Comparison of ENCODE assay signal across 29 cellular contexts in the genomic region with DNA sequence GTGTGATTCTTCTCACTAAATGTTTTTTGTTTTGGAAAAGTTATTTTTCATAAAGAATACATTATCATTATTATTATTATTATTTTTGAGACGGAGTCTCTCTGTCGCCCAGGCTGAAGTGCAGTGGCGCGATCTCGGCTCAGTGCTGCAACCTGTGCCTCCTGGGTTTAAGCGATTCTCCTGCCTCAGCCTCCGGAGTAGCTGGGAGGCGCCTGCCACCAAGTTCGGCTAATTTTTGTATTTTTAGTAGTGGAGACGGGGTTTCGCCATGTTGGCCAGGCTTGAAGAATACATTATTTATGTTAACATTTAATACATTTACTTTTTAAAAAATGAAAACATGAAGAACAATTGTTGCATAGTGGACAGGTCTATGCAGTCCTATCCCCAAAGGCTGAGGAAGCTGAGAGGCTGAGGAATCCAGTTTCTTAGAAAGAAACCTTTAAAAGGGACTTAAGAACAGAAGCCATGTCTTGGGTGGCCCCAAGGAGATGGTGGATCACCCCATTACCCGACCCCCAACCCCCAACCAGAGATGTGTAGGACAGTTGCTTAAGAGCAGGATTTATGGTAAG. TPM values are rescaled to one million over a fixed set of nuclear protein-coding genes. Genes with fewer than 3 reads are reported as not detected.
DNase-seq lines count a peak whose midpoint lies in the region; ATAC-seq, FAIRE-seq and TF ChIP-seq lines count a peak whose summit lies in the region.
"Had no signal": no experiment of that assay in that cellular context is flagged by ENCODE, and none has a peak within 500 bp of the region (broad histone marks: within the 10 kb centered on the region; RNA-seq: fewer than 3 reads in every experiment).

No MANE protein-coding gene starts in this region.

- RAD21 ChIA-PET in GM12878 (lab: Charles Lee; ENCODE audit: unreplicated experiment): interaction anchor here (1.0 to 3.3 kb wide), 2 partner anchors 22 to 89 kb away, joined by 3 to 18 read pairs; no protein-coding TSS in a partner anchor

- POLR2A ChIA-PET in GM12878 (lab: Charles Lee): no interaction called here
- POLR2A ChIA-PET in activated CD4-positive, alpha-beta T cell treated with anti-CD3 and anti-CD28 coated beads, Interleukin-2, amount 10 ng/mL, durations not matched to agents 7 days and 5 days (lab: Charles Lee): no interaction called here

- DNase-seq in DND-41: no peak
- DNase-seq in Karpas-422: no peak
- no peak for DNase-seq in GM12878 (ENCODE audit: low read depth, low spot score)
- DNase-seq in nephron progenitor cell: no peak
- DNase-seq in stimulated activated naive CD4-positive, alpha-beta T cell (lab: John Stamatoyannopoulos, UW): no peak
- DNase-seq in NOMO-1 (lab: John Stamatoyannopoulos, UW; ENCODE audit: unreplicated experiment in 2 of 2): no peak
- DNase-seq in stomach: no peak
- DNase-seq in activated CD4-positive, alpha-beta T cell treated with anti-CD3 and anti-CD28 coated beads, Interleukin-2, amount 10 ng/mL, durations not matched to agents 7 days and 5 days: no peak
- DNase-seq: activated naive CD4-positive, alpha-beta T cell treated with anti-CD3 and anti-CD28 coated beads, Interleukin-2, amount 50 U/mL, for 16 hours; anterior cingulate cortex; COR-L47; DMS53; mesendoderm; NCI-H1092; NCI-H1694 treated with DMSO at 0.1 percent for 48 hours; NCI-H2171; stimulated activated naive B cell treated with anti-CD40 and anti-IgM and Interleukin-4, amounts not matched to agents 10 μg/mL and 1 μg/mL and 100 μg/mL, for 72 hours; SW 1271; T-helper 9 cell; testis had no signal

- H3K9me2 ChIP-seq in Karpas-422 (replicated peaks; ENCODE audit: insufficient read depth, low read length): no peaks in the 10 kb centered on the region

- H3K4me3 ChIP-seq in DND-41 (ENCODE audit: low read depth in 1 of 2, low read length in 2 of 2) (no peak overlapping the region), Karpas-422 (ENCODE audit: low read length) (peak overlapping the region; percentile 92), GM12878 (no peak overlapping the region), stomach (no peak overlapping the region)
- H3K4me3 ChIP-seq: BLaER1 had no signal

- over 99% methylated on average over 11 of the region's 12 CpGs for WGBS in GM12878 (ENCODE audit: insufficient coverage, insufficient replicate concordance, low lambda C conversion rate, missing lambda C conversion rate)
- 95 to 99% (median 97%) methylated on average over 12 of the region's 12 CpGs for WGBS in stomach, 5 donors

- no peak for FAIRE-seq in GM12878 (lab: Jason Lieb, UNC)
- FAIRE-seq: colon, RCC 7860 had no signal

- SMC1A ChIA-PET in GM12878 (lab: Charles Lee; ENCODE audit: uncharacterized antibody, unreplicated experiment): interaction anchor here (1.0 to 2.0 kb wide), 2 partner anchors 8 to 12 kb away, joined by 4 to 7 read pairs; no protein-coding TSS in a partner anchor

- H3K36me3 ChIP-seq in DND-41 (ENCODE audit: insufficient read depth, low read length) (no peaks in the 10 kb centered on the region), Karpas-422 (ENCODE audit: insufficient read depth, low read length) (peaks cover 57% of the 10 kb centered on the region), GM12878 (ENCODE audit: control insufficient read depth in 2 of 2, insufficient read depth in 2 of 2, low read length in 1 of 2) (no peaks in the 10 kb centered on the region), stomach (no peaks in the 10 kb centered on the region)
- H3K36me3 ChIP-seq: BLaER1, cardiac muscle cell had no signal

- TF ChIP-seq RAD21 in GM12878 (IDR thresholded peaks at IDR 0.05; ENCODE audit: insufficient read depth, low read depth, low read length): no peak

- in situ Hi-C loops in GM12878 (cut with MboI): no loop called here

- peaks cover 42% of the 10 kb centered on the region for H3K4me1 Mint-ChIP-seq in nephron progenitor cell
- H3K4me1 Mint-ChIP-seq in activated CD4-positive, alpha-beta T cell treated with anti-CD3 and anti-CD28 coated beads, Interleukin-2, amount 10 ng/mL, durations not matched to agents 7 days and 5 days: peaks cover 18% of the 10 kb centered on the region

- TF ChIP-seq POLR2A in GM12878 (IDR thresholded peaks at IDR 0.05; ENCODE audit: low read depth, low read length) (no peak), stomach (IDR thresholded peaks at IDR 0.05) (no peak)

- CTCF ChIA-PET in GM12878 (lab: Yijun Ruan, JAX): interaction anchor here (3.7 kb wide), 1 partner anchor 22 kb away, joined by 24 read pairs; no protein-coding TSS in a partner anchor
- CTCF ChIA-PET in activated CD4-positive, alpha-beta T cell treated with anti-CD3 and anti-CD28 coated beads, Interleukin-2, amount 10 ng/mL, durations not matched to agents 7 days and 5 days (lab: Charles Lee): no interaction called here

- H3K4me3 Mint-ChIP-seq in nephron progenitor cell: peak overlapping the region; percentile 87
- no peak overlapping the region for H3K4me3 Mint-ChIP-seq in activated CD4-positive, alpha-beta T cell treated with anti-CD3 and anti-CD28 coated beads, Interleukin-2, amount 10 ng/mL, durations not matched to agents 7 days and 5 days

- H3K79me2 ChIP-seq in DND-41 (ENCODE audit: insufficient read depth, low read length): peaks cover 11% of the 10 kb centered on the region; the same call in 1 of the 2 replicates
- H3K79me2 ChIP-seq in Karpas-422 (ENCODE audit: low read length): peaks cover 68% of the 10 kb centered on the region
- peaks cover 12% of the 10 kb centered on the region for H3K79me2 ChIP-seq in GM12878 (ENCODE audit: control insufficient read depth, insufficient read depth, low read length)

- no peak overlapping the region for H3K27ac Mint-ChIP-seq in nephron progenitor cell
- H3K27ac Mint-ChIP-seq in activated CD4-positive, alpha-beta T cell treated with anti-CD3 and anti-CD28 coated beads, Interleukin-2, amount 10 ng/mL, durations not matched to agents 7 days and 5 days: no peak overlapping the region
- H3K27ac Mint-ChIP-seq: activated T-helper 17 cell treated with anti-CD3 and anti-CD28 coated beads, Interleukin-2, amount 50 U/mL, for 72 hours had no signal

- H3K9me3 Mint-ChIP-seq in nephron progenitor cell: peaks cover 3% of the 10 kb centered on the region
- H3K9me3 Mint-ChIP-seq in activated CD4-positive, alpha-beta T cell treated with anti-CD3 and anti-CD28 coated beads, Interleukin-2, amount 10 ng/mL, durations not matched to agents 7 days and 5 days: no peaks in the 10 kb centered on the region
- H3K9me3 Mint-ChIP-seq: activated T-helper 17 cell treated with anti-CD3 and anti-CD28 coated beads, Interleukin-2, amount 50 U/mL, for 72 hours; stimulated activated naive B cell treated with anti-CD40 and anti-IgM and Interleukin-4, amounts not matched to agents 10 μg/mL and 1 μg/mL and 100 μg/mL, for 72 hours had no signal

- H4K20me1 ChIP-seq in DND-41 (ENCODE audit: insufficient read depth, low read length) (no peaks in the 10 kb centered on the region; the same call in 1 of the 2 replicates), Karpas-422 (ENCODE audit: insufficient read depth, low read depth, low read length) (peaks cover 19% of the 10 kb centered on the region), GM12878 (ENCODE audit: control insufficient read depth, insufficient read depth) (no peaks in the 10 kb centered on the region)
- H4K20me1 ChIP-seq: BLaER1 had no signal

- H3K27ac ChIP-seq in DND-41 (ENCODE audit: low read length): no peak overlapping the region
- peak overlapping the region; percentile 85 for H3K27ac ChIP-seq in Karpas-422 (ENCODE audit: low read length)
- H3K27ac ChIP-seq in GM12878 (ENCODE audit: control insufficient read depth, insufficient read depth): no peak overlapping the region
- no peak overlapping the region for H3K27ac ChIP-seq in stomach
- H3K27ac ChIP-seq: BLaER1, cardiac muscle cell had no signal

- H3K9me3 ChIP-seq in DND-41 (ENCODE audit: insufficient read depth, low read length, severe bottlenecking) (no peaks in the 10 kb centered on the region), Karpas-422 (ENCODE audit: low read length) (no peaks in the 10 kb centered on the region), GM12878 (replicated peaks; ENCODE audit: control insufficient read depth, insufficient read depth, low read length) (no peaks in the 10 kb centered on the region), stomach (no peaks in the 10 kb centered on the region)
- H3K9me3 ChIP-seq: BLaER1, testis had no signal

- no TSS peak for BruUV-seq in GM12878 (replicated peaks; lab: Mats Ljungman, UMichigan)

- H2AFZ ChIP-seq in DND-41 (ENCODE audit: low read depth, low read length): no peak overlapping the region
- H2AFZ ChIP-seq in Karpas-422 (ENCODE audit: low read length): no peak overlapping the region
- no peak overlapping the region for H2AFZ ChIP-seq in GM12878 (ENCODE audit: control insufficient read depth, low read depth, low read length)

- H3K9ac ChIP-seq in DND-41 (ENCODE audit: low read depth, low read length) (no peak overlapping the region), Karpas-422 (ENCODE audit: low read length) (peak overlapping the region; percentile 91), GM12878 (ENCODE audit: control insufficient read depth, insufficient read depth, low read length) (no peak overlapping the region)
- H3K9ac ChIP-seq: BLaER1 had no signal

- TF ChIP-seq CTCF in DND-41 (IDR thresholded peaks at IDR 0.05; ENCODE audit: borderline replicate concordance, extremely low read depth, low read length, poor library complexity, severe bottlenecking) (no peak), GM12878 (IDR thresholded peaks at IDR 0.05 in 2 of 3, conservative IDR thresholded peaks at IDR 0.05 in 1 of 3; ENCODE audit: control insufficient read depth in 2 of 3, extremely low read depth in 1 of 3, insufficient read depth in 1 of 3, low read depth in 3 of 3, low read length in 3 of 3) (no peak), nephron progenitor cell (IDR thresholded peaks at IDR 0.05) (no peak), stomach (IDR thresholded peaks at IDR 0.05) (no peak)

- H3K27me3 Mint-ChIP-seq in nephron progenitor cell (ENCODE audit: low read depth, poor library complexity): peaks cover 35% of the 10 kb centered on the region
- peaks cover 19% of the 10 kb centered on the region for H3K27me3 Mint-ChIP-seq in activated CD4-positive, alpha-beta T cell treated with anti-CD3 and anti-CD28 coated beads, Interleukin-2, amount 10 ng/mL, durations not matched to agents 7 days and 5 days

- H3K4me2 ChIP-seq in DND-41 (ENCODE audit: insufficient read depth, low read length): peak overlapping the region; percentile 97; the same call in 1 of the 2 replicates
- peak overlapping the region; percentile 95 for H3K4me2 ChIP-seq in Karpas-422 (ENCODE audit: low read depth, low read length, poor library complexity, severe bottlenecking)
- peak overlapping the region; percentile 34 for H3K4me2 ChIP-seq in GM12878 (ENCODE audit: control insufficient read depth, insufficient read depth)

- TF ChIP-seq EP300 in GM12878 (IDR thresholded peaks at IDR 0.05; ENCODE audit: borderline replicate concordance in 1 of 2, control insufficient read depth in 1 of 2, low read depth in 2 of 2, low read length in 2 of 2): no peak
- TF ChIP-seq EP300 in stomach (IDR thresholded peaks at IDR 0.05): no peak

- intact Hi-C loops in GM12878 (cut with micrococcal nuclease; ENCODE audit: unreplicated experiment): loop anchor here (10.0 kb wide), 2 partner anchors 252 to 452 kb away; a partner anchor contains a TSS
- intact Hi-C loops in stomach (cut with DNase I; ENCODE audit: low total_unique reads): no loop called here

- H3K36me3 Mint-ChIP-seq in nephron progenitor cell (ENCODE audit: low read depth): peaks cover 5% of the 10 kb centered on the region
- no peaks in the 10 kb centered on the region for H3K36me3 Mint-ChIP-seq in activated CD4-positive, alpha-beta T cell treated with anti-CD3 and anti-CD28 coated beads, Interleukin-2, amount 10 ng/mL, durations not matched to agents 7 days and 5 days (ENCODE audit: low read depth)

- peaks cover 14% of the 10 kb centered on the region for H3K27me3 ChIP-seq in DND-41 (ENCODE audit: insufficient read depth, low read length, poor library complexity)
- H3K27me3 ChIP-seq in Karpas-422 (ENCODE audit: low read length): no peaks in the 10 kb centered on the region
- H3K27me3 ChIP-seq in GM12878 (replicated peaks in 1 of 2; ENCODE audit: control insufficient read depth in 2 of 2, insufficient read depth in 2 of 2, low read length in 1 of 2): 0 out of 4 replicates have a peak, but pooled peaks cover 0 to 3% of the 10 kb centered on the region in 2 experiments
- H3K27me3 ChIP-seq in stomach: peaks cover 0 to 24% (median 0%) of the 10 kb centered on the region in 3 donors
- H3K27me3 ChIP-seq: testis had no signal

- H3K4me1 ChIP-seq in DND-41 (ENCODE audit: insufficient read depth, low read length): peaks cover 28% of the 10 kb centered on the region
- peaks cover 78% of the 10 kb centered on the region for H3K4me1 ChIP-seq in Karpas-422 (ENCODE audit: low read length)
- peaks cover 3% of the 10 kb centered on the region; the same call in 1 of the 2 replicates for H3K4me1 ChIP-seq in GM12878 (ENCODE audit: control insufficient read depth, insufficient read depth, low read length)
- H3K4me1 ChIP-seq in stomach: peaks cover 6 to 30% (median 15%) of the 10 kb centered on the region in 4 donors

- no peak for ATAC-seq in DND-41 (ENCODE audit: insufficient read depth, low read depth)
- no peak for ATAC-seq in GM12878
- ATAC-seq: activated T-helper 17 cell treated with anti-CD3 and anti-CD28 coated beads, Interleukin-2, amount 50 U/mL, for 72 hours; left lobe of liver; stimulated activated naive B cell treated with anti-CD40 and anti-IgM and Interleukin-4, amounts not matched to agents 10 μg/mL and 1 μg/mL and 100 μg/mL, for 72 hours had no signal

RNA-seq across cellular contexts. Expression of a gene that starts 2.0 kb away (rescaled TPM):
- 134 and 164 TPM in 2 replicates for total RNA-seq in Karpas-422 (2014; rRNA removed; shearing (Covaris generic); ENCODE audit: low replicate concordance)
- 25.8 and 27.3 TPM in 2 replicates for total RNA-seq in GM12878 (2013; cell fraction: nucleolus; rRNA removed)
- total RNA-seq in GM12878 (2014; rRNA removed): 9.5 and 14.2 TPM in 2 replicates
- total RNA-seq in GM12878 (2014; rRNA removed; fragmentation: Illumina TruSeq; extraction: Trizol): 9.3 TPM in 2 replicates
- total RNA-seq in GM12878 (2021): 14.9 and 18.3 TPM in 2 replicates
- 3.8 TPM for polyA plus RNA-seq in GM12878 (2011; ENCODE audit: low read depth)
- polyA plus RNA-seq in GM12878 (2011; rRNA removed): 17.6 and 25.2 TPM in 2 replicates
- polyA plus RNA-seq in GM12878 (2011; cell fraction: cytosol; rRNA removed): 10.7 and 11.8 TPM in 2 replicates
- 4.9 and 5.1 TPM in 2 replicates for polyA plus RNA-seq in GM12878 (2011; cell fraction: nucleus; rRNA removed)
- polyA plus RNA-seq in GM12878 (2012): 6.6 and 7.6 TPM in 2 replicates
- polyA plus RNA-seq in GM12878 (2014; fragmentation: Illumina TruSeq; extraction: Trizol): 6.7 and 8.4 TPM in 2 replicates
- 10 to 100 TPM in 1 of 2 experiments, 1 to 10 TPM in 1; 9.9 to 15.4 TPM for polyA plus RNA-seq in GM12878 (2014; fragmentation: Nextera tagmentation; extraction: Ambion mirVana)
- polyA plus RNA-seq in GM12878 (2014; rRNA removed): 7.3 and 10.6 TPM in 2 replicates
- polyA plus RNA-seq in GM12878 (2016; fragmentation: Nextera tagmentation; extraction: Ambion mirVana): 10 to 100 TPM; 14.7 to 22.5 TPM
- polyA minus RNA-seq in GM12878 (2011; rRNA and poly(A)+ RNA removed): 9.5 and 12.2 TPM in 2 replicates
- 2.7 and 9.2 TPM in 2 replicates for polyA minus RNA-seq in GM12878 (2011; cell fraction: cytosol; rRNA and poly(A)+ RNA removed)
- 16.9 and 22.3 TPM in 2 replicates for polyA minus RNA-seq in GM12878 (2011; cell fraction: nucleus; rRNA and poly(A)+ RNA removed)
- total RNA-seq in stomach: 10 to 100 TPM in 3 of 5 donors, 1 to 10 TPM in 1, under 1 TPM in 1; 0.87 to 26.8 (median 15.4) TPM
- 1 to 10 TPM; 1.7 to 3.8 (median 3.1) TPM for polyA plus RNA-seq in stomach
- 10 to 100 TPM in 1 of 2 experiments, 1 to 10 TPM in 1; 8.7 to 14.2 TPM for total RNA-seq in activated CD4-positive, alpha-beta T cell treated with anti-CD3 and anti-CD28 coated beads, Interleukin-2, amount 10 ng/mL, durations not matched to agents 7 days and 5 days

RNA-seq across cellular contexts. Expression of a gene that starts 34.0 kb away (rescaled TPM):
- 4.1 and 18.4 TPM in 2 replicates for total RNA-seq in Karpas-422 (2014; rRNA removed; shearing (Covaris generic); ENCODE audit: low replicate concordance)
- total RNA-seq in GM12878 (2013; cell fraction: nucleolus; rRNA removed): 1.1 TPM in 1 of 2 replicates, not detected in the other
- total RNA-seq in GM12878 (2014; rRNA removed): 0.17 and 0.27 TPM in 2 replicates
- total RNA-seq in GM12878 (2014; rRNA removed; fragmentation: Illumina TruSeq; extraction: Trizol): 0.36 and 0.41 TPM in 2 replicates
- 0.46 TPM in 1 of 2 replicates, not detected in the other for total RNA-seq in GM12878 (2021)
- polyA plus RNA-seq in GM12878 (2011; ENCODE audit: low read depth): not detected
- 0.34 TPM in 1 of 2 replicates, not detected in the other for polyA plus RNA-seq in GM12878 (2011; rRNA removed)
- 0.13 and 0.35 TPM in 2 replicates for polyA plus RNA-seq in GM12878 (2011; cell fraction: cytosol; rRNA removed)
- 0.28 and 0.60 TPM in 2 replicates for polyA plus RNA-seq in GM12878 (2011; cell fraction: nucleus; rRNA removed)
- polyA plus RNA-seq in GM12878 (2012): 0.41 TPM in 1 of 2 replicates, not detected in the other
- polyA plus RNA-seq in GM12878 (2014; fragmentation: Illumina TruSeq; extraction: Trizol): 0.51 TPM in 1 of 2 replicates, not detected in the other
- under 1 TPM; 0.16 to 0.34 TPM for polyA plus RNA-seq in GM12878 (2014; fragmentation: Nextera tagmentation; extraction: Ambion mirVana)
- 0.56 TPM in 1 of 2 replicates, not detected in the other for polyA plus RNA-seq in GM12878 (2014; rRNA removed)
- under 1 TPM; 0.20 to 0.44 TPM for polyA plus RNA-seq in GM12878 (2016; fragmentation: Nextera tagmentation; extraction: Ambion mirVana)
- 0.41 TPM in 1 of 2 replicates, not detected in the other for polyA minus RNA-seq in GM12878 (2011; rRNA and poly(A)+ RNA removed)
- polyA minus RNA-seq in GM12878 (2011; cell fraction: cytosol; rRNA and poly(A)+ RNA removed): not detected in 2 replicates
- not detected in 2 replicates for polyA minus RNA-seq in GM12878 (2011; cell fraction: nucleus; rRNA and poly(A)+ RNA removed)
- 1 to 10 TPM in 1 of 5 donors, not detected in 4; 1.3 TPM for total RNA-seq in stomach
- polyA plus RNA-seq in stomach: not detected
- total RNA-seq in activated CD4-positive, alpha-beta T cell treated with anti-CD3 and anti-CD28 coated beads, Interleukin-2, amount 10 ng/mL, durations not matched to agents 7 days and 5 days: not detected
- total RNA-seq: activated T-helper 17 cell treated with anti-CD3 and anti-CD28 coated beads, Interleukin-2, amount 50 U/mL, for 72 hours; cardiac muscle cell; left lobe of liver; NCI-H460; osteocyte; testis had no signal
- polyA plus RNA-seq: urinary bladder had no signal

Comparison
In these comparisons a context has a peak if more than half of its experiments do, and no peak if none do; other contexts are left out.
1. H3K4me2 ChIP-seq: peak in every context shown above with its lines; median percentile 97 in DND-41; 95 in Karpas-422; 34 in GM12878.